20 cellular contexts compared by ENCODE assay signal in the genomic region with DNA sequence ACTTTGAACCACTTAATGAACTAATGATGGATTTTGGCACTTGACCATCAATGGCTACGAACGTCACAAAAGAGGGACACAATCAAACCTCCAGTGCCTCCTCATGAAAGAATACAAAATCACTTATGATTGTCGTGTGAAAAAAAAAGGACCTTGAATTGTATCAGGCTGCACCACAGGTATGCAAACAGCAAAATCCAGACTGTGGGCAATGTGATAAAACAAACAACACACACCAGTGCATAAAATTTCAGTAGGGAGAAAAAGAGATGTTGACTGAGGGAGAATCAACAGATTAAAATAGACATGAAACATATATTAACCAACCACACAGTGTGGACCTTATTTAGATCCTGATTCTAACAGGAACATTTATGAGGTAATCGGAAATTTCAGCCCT. TPM values are rescaled to one million over a fixed set of nuclear protein-coding genes. Genes with fewer than 3 reads are reported as not detected.
"Had no signal": no experiment of that assay in that cellular context is flagged by ENCODE, and none has a peak within 500 bp of the region (broad histone marks: within the 10 kb centered on the region; RNA-seq: fewer than 3 reads in every experiment).

No MANE protein-coding gene starts in this region.

- ATAC-seq: activated naive CD4-positive, alpha-beta T cell treated with anti-CD3 and anti-CD28 coated beads, Interleukin-2, amount 50 U/mL, for 72 hours; esophagus mucosa; lower lobe of right lung; natural killer cell treated with Interleukin-12 subunit alpha and Interleukin-12 subunit beta and Interleukin-15 and Interleukin-18, amount 100 ng/mL, for 72 hours had no signal

- H3K4me1 ChIP-seq: prostate gland, sigmoid colon had no signal

- H3K27me3 Mint-ChIP-seq: natural killer cell treated with Interleukin-12 subunit alpha and Interleukin-12 subunit beta and Interleukin-15 and Interleukin-18, amount 100 ng/mL, for 72 hours had no signal

- H3K36me3 ChIP-seq: lower lobe of right lung, prostate gland, sigmoid colon had no signal

- H3K4me3 Mint-ChIP-seq: mesothelial cell of epicardium; natural killer cell treated with Interleukin-12 subunit alpha and Interleukin-12 subunit beta and Interleukin-15 and Interleukin-18, amount 100 ng/mL, for 72 hours had no signal

- H3K9me3 ChIP-seq: lower lobe of right lung, prostate gland, sigmoid colon had no signal

- H3K27ac Mint-ChIP-seq: activated naive CD4-positive, alpha-beta T cell treated with anti-CD3 and anti-CD28 coated beads, Interleukin-2, amount 50 U/mL, for 72 hours; brain; mesothelial cell of epicardium; natural killer cell treated with Interleukin-12 subunit alpha and Interleukin-12 subunit beta and Interleukin-15 and Interleukin-18, amount 100 ng/mL, for 72 hours had no signal

- H3K4me3 ChIP-seq: lower lobe of right lung, sigmoid colon had no signal

- FAIRE-seq: endometrium had no signal

- H3K27me3 ChIP-seq: sigmoid colon had no signal

- H3K27ac ChIP-seq: lower lobe of right lung, sigmoid colon had no signal

- H3K36me3 Mint-ChIP-seq: activated naive CD4-positive, alpha-beta T cell treated with anti-CD3 and anti-CD28 coated beads, Interleukin-2, amount 50 U/mL, for 72 hours; brain; mesothelial cell of epicardium had no signal

- DNase-seq: activated CD4-positive, alpha-beta T cell treated with anti-CD3 and anti-CD28 coated beads, Interleukin-2, amount 50 U/mL, for 4 hours; activated T-cell treated with anti-CD3 and anti-CD28 coated beads, Interleukin-2, amount 50 U/mL, for 1 hour; amygdala; dermis blood vessel endothelial cell; hypothalamus; kidney glomerular epithelial cell; lower lobe of right lung; nucleus accumbens; sigmoid colon; stimulated activated CD4-positive, alpha-beta T cell treated with anti-CD3 and anti-CD28 coated beads, Interleukin-12 subunit alpha, Interleukin-12 subunit beta, amount 100 ng/mL, for 4 hours; stimulated activated naive CD4-positive, alpha-beta T cell; T-helper 2 cell had no signal

RNA-seq across cellular contexts. Expression of gene TSPAN8, which starts 2.6 kb away (rescaled TPM):
- total RNA-seq: activated naive CD4-positive, alpha-beta T cell treated with anti-CD3 and anti-CD28 coated beads, Interleukin-2, amount 50 U/mL, for 72 hours; dermis blood vessel endothelial cell; glomerular endothelial cell; mesothelial cell of epicardium; natural killer cell treated with Interleukin-12 subunit alpha and Interleukin-12 subunit beta and Interleukin-15 and Interleukin-18, amount 100 ng/mL, for 72 hours had no signal
